Comparison of ENCODE assay signal across 8 cellular contexts in genomic region chr6:157763894-157764345, GRCh38. TPM values are rescaled to one million over a fixed set of nuclear protein-coding genes. Genes with fewer than 3 reads are reported as not detected.
DNase-seq lines count a peak whose midpoint lies in the region; ATAC-seq and TF ChIP-seq lines count a peak whose summit lies in the region.

No MANE protein-coding gene starts in this region.

- H3K27me3 ChIP-seq in adrenal gland, result no peaks in the 10 kb centered on the region
- H3K27me3 ChIP-seq in neural progenitor cell, result no peaks in the 10 kb centered on the region

- no peaks in the 10 kb centered on the region for H3K79me2 ChIP-seq in neural progenitor cell (ENCODE audit: low read depth)

- TF ChIP-seq CTCF in adrenal gland (IDR thresholded peaks at IDR 0.05), result no peak
- TF ChIP-seq CTCF in neural progenitor cell (IDR thresholded peaks at IDR 0.05), result no peak
- TF ChIP-seq CTCF in endothelial cell (IDR thresholded peaks at IDR 0.05; ENCODE audit: unreplicated experiment), result no peak

- H3K4me3 Mint-ChIP-seq in neural progenitor cell (no peak overlapping the region), endothelial cell (ENCODE audit: unreplicated experiment) (no peak overlapping the region)

- H3K36me3 Mint-ChIP-seq in neural progenitor cell (no peaks in the 10 kb centered on the region), endothelial cell (ENCODE audit: low read depth, unreplicated experiment) (no peaks in the 10 kb centered on the region)

- no peak for DNase-seq in adrenal gland
- DNase-seq in neural progenitor cell (ENCODE audit: low spot score), result no peak
- DNase-seq in occipital lobe (lab: John Stamatoyannopoulos, UW), result no peak
- no peak for DNase-seq in endothelial cell (ENCODE audit: low spot score)

- H3K4me1 Mint-ChIP-seq in neural progenitor cell (peaks cover 39% of the 10 kb centered on the region), endothelial cell (ENCODE audit: unreplicated experiment) (peaks cover 52% of the 10 kb centered on the region)

- no peak overlapping the region for H2AFZ ChIP-seq in neural progenitor cell (replicated peaks)

- H3K27me3 Mint-ChIP-seq in neural progenitor cell (ENCODE audit: insufficient read depth, low read depth), result peaks cover 15% of the 10 kb centered on the region
- peaks cover 6% of the 10 kb centered on the region for H3K27me3 Mint-ChIP-seq in endothelial cell (ENCODE audit: unreplicated experiment)

- no peaks in the 10 kb centered on the region for H3K9me3 Mint-ChIP-seq in neural progenitor cell
- H3K9me3 Mint-ChIP-seq in endothelial cell (ENCODE audit: unreplicated experiment), result no peaks in the 10 kb centered on the region

- H3F3A ChIP-seq in neural progenitor cell (ENCODE audit: low read depth), result no peaks in the 10 kb centered on the region

- no peak overlapping the region for H3K4me2 ChIP-seq in neural progenitor cell

- no peak overlapping the region for H3K4me3 ChIP-seq in adrenal gland
- no peak overlapping the region for H3K4me3 ChIP-seq in neural progenitor cell

- H3K27ac ChIP-seq in adrenal gland, result peak overlapping the region; percentile 1 to 80 (median 51)
- H3K27ac ChIP-seq in neural progenitor cell, result no peak overlapping the region

- H3K36me3 ChIP-seq in adrenal gland (replicated peaks in 1 of 2), result no peaks in the 10 kb centered on the region
- H3K36me3 ChIP-seq in neural progenitor cell, result no peaks in the 10 kb centered on the region

- H3K9me3 ChIP-seq in adrenal gland (replicated peaks in 1 of 3) (no peaks in the 10 kb centered on the region), neural progenitor cell (ENCODE audit: low read depth) (no peaks in the 10 kb centered on the region)

- peak; percentile 13 for ATAC-seq in GM19035 (IDR thresholded peaks at IDR 0.05; ENCODE audit: unreplicated experiment)
- ATAC-seq in HG02973 (IDR thresholded peaks at IDR 0.05; ENCODE audit: unreplicated experiment), result peak; percentile 6
- no peak for ATAC-seq in HG03045 (IDR thresholded peaks at IDR 0.05; ENCODE audit: unreplicated experiment)
- ATAC-seq in GM18505 (IDR thresholded peaks at IDR 0.05; ENCODE audit: unreplicated experiment), result no peak

- WGBS in adrenal gland, 4 donors, result 49 to 63% (median 51%) methylated on average over 5 of the region's 5 CpGs

- peak overlapping the region; percentile 11 for H3K27ac Mint-ChIP-seq in neural progenitor cell
- no peak overlapping the region for H3K27ac Mint-ChIP-seq in endothelial cell (ENCODE audit: unreplicated experiment)

- H4K20me1 ChIP-seq in neural progenitor cell (ENCODE audit: low read depth), result no peaks in the 10 kb centered on the region

- no peak for TF ChIP-seq POLR2A in adrenal gland (IDR thresholded peaks at IDR 0.05)
- no peak for TF ChIP-seq POLR2A in GM18505 (IDR thresholded peaks at IDR 0.05; ENCODE audit: borderline replicate concordance, extremely low read depth, insufficient read depth, insufficient read length)

- intact Hi-C loops in adrenal gland (cut with DNase I), result loop anchor here in 1 of 2 donors (5.0 kb wide), 1 partner anchor 308 kb away; no protein-coding TSS in a partner anchor

- H3K4me1 ChIP-seq in adrenal gland (replicated peaks in 1 of 2), result peaks cover 27 to 44% of the 10 kb centered on the region in 2 donors
- H3K4me1 ChIP-seq in neural progenitor cell, result no peaks in the 10 kb centered on the region

- no peak overlapping the region for H3K9ac ChIP-seq in neural progenitor cell

RNA-seq across cellular contexts. Expression of gene SNX9, which starts 59.1 kb away (rescaled TPM):
- 10 to 100 TPM; 42.2 to 59.6 (median 52.3) TPM for total RNA-seq in adrenal gland
- 10 to 100 TPM; 27.7 to 49.9 (median 38.1) TPM for polyA plus RNA-seq in adrenal gland
- 16.1 and 17.8 TPM in 2 replicates for total RNA-seq in neural progenitor cell (ENCODE audit: low replicate concordance)
- 19.2 TPM for total RNA-seq in occipital lobe
- 68.6 TPM for total RNA-seq in endothelial cell (ENCODE audit: unreplicated experiment)

Comparison
In these comparisons a context has a peak if more than half of its experiments do, and no peak if none do; other contexts are left out.
1. ATAC-seq: peak in GM19035 (single experiment) and HG02973 (single experiment); none in HG03045 (single experiment) and GM18505 (single experiment).